Comparison of ENCODE assay signal across 21 cellular contexts in genomic region chr13:60756306-60756705, GRCh38.
DNase-seq lines count a peak whose midpoint lies in the region; ATAC-seq and TF ChIP-seq lines count a peak whose summit lies in the region.
"Had no signal": no experiment of that assay in that cellular context is flagged by ENCODE, and none has a peak within 500 bp of the region (broad histone marks: within the 10 kb centered on the region; RNA-seq: fewer than 3 reads in every experiment).

No MANE protein-coding gene starts in this region.

- no peaks in the 10 kb centered on the region for H3K36me3 Mint-ChIP-seq in type B pancreatic cell
- H3K36me3 Mint-ChIP-seq: CD8-positive, alpha-beta T cell had no signal

- H3K36me3 ChIP-seq in left ventricle myocardium inferior, result no peaks in the 10 kb centered on the region
- H3K36me3 ChIP-seq: adrenal gland, sigmoid colon, stomach had no signal

- H3K27me3 Mint-ChIP-seq in type B pancreatic cell, result peaks cover 9% of the 10 kb centered on the region

- peaks cover 36% of the 10 kb centered on the region for H3K4me1 Mint-ChIP-seq in type B pancreatic cell (ENCODE audit: unreplicated experiment)

- peaks cover 15% of the 10 kb centered on the region for H3K4me1 ChIP-seq in left ventricle myocardium inferior

- no peak overlapping the region for H3K27ac Mint-ChIP-seq in type B pancreatic cell
- H3K27ac Mint-ChIP-seq: CD8-positive, alpha-beta T cell had no signal

- no peaks in the 10 kb centered on the region for H3K9me3 ChIP-seq in left ventricle myocardium inferior (replicated peaks)
- H3K9me3 ChIP-seq: adrenal gland, sigmoid colon, stomach had no signal

- TF ChIP-seq CTCF in left ventricle myocardium inferior (IDR thresholded peaks at IDR 0.05; ENCODE audit: borderline replicate concordance) (no peak), type B pancreatic cell (conservative IDR thresholded peaks at IDR 0.05) (no peak)

- H3K4me3 Mint-ChIP-seq in type B pancreatic cell, result peak overlapping the region; percentile 7
- H3K4me3 Mint-ChIP-seq: CD8-positive, alpha-beta T cell had no signal

- intact Hi-C loops in left cardiac atrium (cut with DNase I), result no loop called here
- intact Hi-C loops in left ventricle myocardium inferior (cut with micrococcal nuclease), result no loop called here

- DNase-seq in left cardiac atrium (no peak), left ventricle myocardium inferior (no peak), dermis blood vessel endothelial cell (peak; percentile 45), left kidney (ENCODE audit: low read depth, low spot score) (peak; percentile 36), type B pancreatic cell (ENCODE audit: extremely low spot score, unreplicated experiment) (no peak), HCEC 1CT (no peak), SKM-1 treated with dmso at 0.1 percent for 144 hours (lab: John Stamatoyannopoulos, UW; ENCODE audit: unreplicated experiment) (no peak)
- DNase-seq: activated CD8-positive, alpha-beta memory T cell treated with anti-CD3 and anti-CD28 coated beads for 24 hours; adrenal gland; CD8-positive, alpha-beta T cell; DND-41; effector memory CD4-positive, alpha-beta T cell; GOT3; hypothalamus; NCI-H1436 treated with DMSO at 0.1 percent for 48 hours; SHP77; sigmoid colon; stimulated activated CD4-positive, alpha-beta T cell treated with anti-CD3 and anti-CD28 coated beads, Interleukin-1b, Interleukin-23, amount 100 ng/mL, for 48 hours; stomach had no signal

- H3K4me3 ChIP-seq in left ventricle myocardium inferior, result no peak overlapping the region
- H3K4me3 ChIP-seq: adrenal gland, sigmoid colon, stomach had no signal

- no peaks in the 10 kb centered on the region for H3K27me3 ChIP-seq in left ventricle myocardium inferior (ENCODE audit: low read depth)
- H3K27me3 ChIP-seq: adrenal gland, sigmoid colon, stomach had no signal

- H3K9me3 Mint-ChIP-seq in type B pancreatic cell, result no peaks in the 10 kb centered on the region
- H3K9me3 Mint-ChIP-seq: CD8-positive, alpha-beta T cell had no signal

- no peak overlapping the region for H3K27ac ChIP-seq in left ventricle myocardium inferior (replicated peaks)
- H3K27ac ChIP-seq: adrenal gland, sigmoid colon, stomach had no signal

- ATAC-seq in left cardiac atrium, result peak; percentile 59 to 88
- ATAC-seq in HG03342 (IDR thresholded peaks at IDR 0.05; ENCODE audit: unreplicated experiment), result no peak
- ATAC-seq: CD8-positive, alpha-beta T cell; HepG2 had no signal

Comparison
In these comparisons a context has a peak if more than half of its experiments do, and no peak if none do; other contexts are left out.
1. DNase-seq: peak in dermis blood vessel endothelial cell (single experiment) and left kidney (single experiment); none in left cardiac atrium (single experiment), left ventricle myocardium inferior (single experiment), type B pancreatic cell (single experiment), HCEC 1CT (single experiment) and SKM-1 treated with dmso at 0.1 percent for 144 hours (single experiment).